Comparison of ENCODE assay signal across 30 cellular contexts in genomic region chr6:126764696-126765095, GRCh38.
DNase-seq lines count a peak whose midpoint lies in the region; ATAC-seq and TF ChIP-seq lines count a peak whose summit lies in the region.
"Had no signal": no experiment of that assay in that cellular context is flagged by ENCODE, and none has a peak within 500 bp of the region (broad histone marks: within the 10 kb centered on the region; RNA-seq: fewer than 3 reads in every experiment).

No MANE protein-coding gene starts in this region.

- H3K27me3 ChIP-seq in esophagus muscularis mucosa = no peaks in the 10 kb centered on the region
- H3K27me3 ChIP-seq: BE2C had no signal

- ATAC-seq in GM19467 (IDR thresholded peaks at IDR 0.05; ENCODE audit: unreplicated experiment) = no peak
- no peak for ATAC-seq in omental fat pad (ENCODE audit: low FRiP score)
- ATAC-seq: GM12878, HCT116, Panc1 had no signal

- intact Hi-C loops in esophagus muscularis mucosa (cut with DNase I) = loop anchor here (10.0 kb wide), 2 partner anchors 100 to 340 kb away; no protein-coding TSS in a partner anchor

- CTCF ChIA-PET in GM10248 (lab: Yijun Ruan, JAX) = interaction anchor here (1.6 to 2.0 kb wide), 2 partner anchors 13 to 16 kb away, joined by 5 to 6 read pairs; no protein-coding TSS in a partner anchor

- H3K27me3 Mint-ChIP-seq in nephron progenitor cell (ENCODE audit: low read depth, poor library complexity) = no peaks in the 10 kb centered on the region
- H3K27me3 Mint-ChIP-seq: CD8-positive, alpha-beta memory T cell; IgD-negative memory B cell had no signal

- 67% methylated on average over 4 of the region's 4 CpGs for WGBS in esophagus muscularis mucosa

- in situ Hi-C loops in G401 (cut with HindIII; ENCODE audit: low sequenced_read_pairs) = no loop called here

- H3K36me3 Mint-ChIP-seq in nephron progenitor cell (ENCODE audit: low read depth) = no peaks in the 10 kb centered on the region
- H3K36me3 Mint-ChIP-seq: CD14-positive monocyte; CD8-positive, alpha-beta memory T cell had no signal

- no peaks in the 10 kb centered on the region for H3K9me3 ChIP-seq in esophagus muscularis mucosa
- H3K9me3 ChIP-seq: BE2C had no signal

- peaks cover 43% of the 10 kb centered on the region for H3K4me1 Mint-ChIP-seq in nephron progenitor cell
- H3K4me1 Mint-ChIP-seq: CD14-positive monocyte; CD8-positive, alpha-beta memory T cell; IgD-negative memory B cell had no signal

- H3K36me3 ChIP-seq in esophagus muscularis mucosa = no peaks in the 10 kb centered on the region
- H3K36me3 ChIP-seq: BE2C had no signal

- no peak overlapping the region for H3K4me3 Mint-ChIP-seq in nephron progenitor cell
- H3K4me3 Mint-ChIP-seq: CD14-positive monocyte; CD8-positive, alpha-beta memory T cell had no signal

- POLR2A ChIA-PET in GM10248 (lab: Yijun Ruan, JAX) = no interaction called here

- no peak for TF ChIP-seq EP300 in esophagus muscularis mucosa (IDR thresholded peaks at IDR 0.05)

- peak overlapping the region; percentile 56 for H3K27ac Mint-ChIP-seq in nephron progenitor cell
- H3K27ac Mint-ChIP-seq: CD14-positive monocyte; CD8-positive, alpha-beta memory T cell; IgD-negative memory B cell had no signal

- H3K4me1 ChIP-seq in esophagus muscularis mucosa = peaks cover 0 to 74% (median 57%) of the 10 kb centered on the region in 4 donors
- H3K4me1 ChIP-seq: BE2C had no signal

- H3K4me3 ChIP-seq in esophagus muscularis mucosa = no peak overlapping the region
- H3K4me3 ChIP-seq: GM12878 had no signal

- DNase-seq in G401 (ENCODE audit: low spot score) (peak; percentile 9), NCI-H524 treated with DMSO at 0.1 percent for 48 hours (lab: John Stamatoyannopoulos, UW) (peak; percentile 97), esophagus muscularis mucosa (ENCODE audit: extremely low spot score) (no peak), nephron progenitor cell (no peak), EL (no peak), omental fat pad (ENCODE audit: low spot score) (no peak), GM10248 (ENCODE audit: extremely low spot score) (no peak)
- DNase-seq: 8988T; ACHN; BE2C; CD8-positive, alpha-beta memory T cell; DMS153; DND-41; MM.1S; NCI-H1417; NCI-H187; NCI-H2081 treated with DMSO at 0.1 percent for 48 hours; NCI-H2171; NCI-H345; NCI-H510A treated with DMSO at 0.1 percent for 48 hours; SHP77 had no signal

- H3K9me3 Mint-ChIP-seq in nephron progenitor cell = no peaks in the 10 kb centered on the region
- H3K9me3 Mint-ChIP-seq: CD14-positive monocyte, IgD-negative memory B cell had no signal

- TF ChIP-seq POLR2A in esophagus muscularis mucosa (IDR thresholded peaks at IDR 0.05; ENCODE audit: low read depth) = no peak

- H3K27ac ChIP-seq in esophagus muscularis mucosa (replicated peaks in 1 of 4) = peak overlapping the region; percentile 73 to 82 (median 78)
- H3K27ac ChIP-seq: HL-60, KMS-11, RWPE1 had no signal

- TF ChIP-seq CTCF in esophagus muscularis mucosa (IDR thresholded peaks at IDR 0.05) = no peak
- TF ChIP-seq CTCF in nephron progenitor cell (IDR thresholded peaks at IDR 0.05) = no peak
- no peak for TF ChIP-seq CTCF in omental fat pad (IDR thresholded peaks at IDR 0.05)
- no peak for TF ChIP-seq CTCF in GM10248 (IDR thresholded peaks at IDR 0.05; ENCODE audit: control extremely low read depth, extremely low read depth, low read depth, missing control alignments)

Comparison
In these comparisons a context has a peak if more than half of its experiments do, and no peak if none do; other contexts are left out.
1. DNase-seq: peak in G401 (single experiment) and NCI-H524 treated with DMSO at 0.1 percent for 48 hours (single experiment); none in esophagus muscularis mucosa (single experiment), nephron progenitor cell (single experiment), EL (single experiment), omental fat pad (single experiment) and GM10248 (single experiment).